In the genomic region with DNA sequence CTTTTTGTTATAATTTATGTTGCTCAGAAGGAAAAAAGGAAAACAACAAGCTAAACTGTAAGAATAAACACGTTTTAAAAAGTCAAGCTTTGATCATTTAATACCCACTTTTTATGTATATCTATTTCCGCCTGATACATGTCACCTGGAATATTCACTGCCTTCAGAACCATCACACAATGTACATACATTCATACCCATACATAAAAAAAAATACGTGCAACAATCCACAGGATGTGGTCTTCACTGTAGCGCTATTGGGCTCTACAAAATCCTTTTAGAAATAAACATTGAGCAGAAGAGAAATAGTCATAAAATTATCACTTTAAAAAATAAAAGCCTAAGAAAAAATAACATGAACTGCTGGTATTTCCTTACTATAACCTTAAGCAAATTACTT, we compare ENCODE assay signal across 10 cellular contexts.
"Had no signal": no experiment of that assay in that cellular context is flagged by ENCODE, and none has a peak within 500 bp of the region (broad histone marks: within the 10 kb centered on the region; RNA-seq: fewer than 3 reads in every experiment).

No MANE protein-coding gene starts in this region.

- DNase-seq: GM23248, GOT3, H7, HFFc6, Kasumi-1, KBM-7 had no signal

- FAIRE-seq: HTR-8/SVneo had no signal

- H3K27ac ChIP-seq: GM23248, KMS-11 had no signal

- H3K36me3 ChIP-seq: HAP-1 had no signal

- ATAC-seq: HCT116 had no signal

- H3K9me3 ChIP-seq: HAP-1 had no signal

- H3K4me2 ChIP-seq: KMS-11 had no signal

- H3K4me1 ChIP-seq: HAP-1 had no signal

- H2AFZ ChIP-seq: GM23248 had no signal

- H3K9ac ChIP-seq: GM23248, KMS-11 had no signal

- H3K4me3 ChIP-seq: GM23248, HAP-1 had no signal
